ENCODE assay signal across 16 cellular contexts in the genomic region with DNA sequence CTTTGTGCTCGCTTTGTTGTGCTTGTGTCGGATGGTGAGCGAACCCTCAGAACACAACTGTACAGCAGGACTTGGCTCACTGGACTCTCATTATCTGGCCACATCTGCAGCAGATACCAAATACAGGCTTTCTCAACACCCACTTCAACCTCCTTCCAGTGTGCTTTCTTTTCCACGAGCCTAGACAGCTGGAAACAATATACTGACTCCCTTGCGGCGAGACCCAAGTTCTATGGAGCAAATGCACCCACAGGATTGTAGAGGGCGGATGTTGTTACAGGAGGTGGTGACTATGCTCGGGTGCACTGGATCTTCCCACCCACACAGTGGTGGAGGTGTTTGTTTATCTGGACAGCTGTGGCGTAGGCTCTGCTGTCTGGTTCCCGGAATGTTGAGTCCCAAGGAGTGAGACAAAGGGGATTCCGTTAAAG.
A peak's percentile ranks its signal among the peaks of the same experiment; 100 is the strongest.
DNase-seq lines count a peak whose midpoint lies in the region; ATAC-seq lines count a peak whose summit lies in the region.
"Had no signal": no experiment of that assay in that cellular context is flagged by ENCODE, and none has a peak within 500 bp of the region (broad histone marks: within the 10 kb centered on the region; RNA-seq: fewer than 3 reads in every experiment).

No MANE protein-coding gene starts in this region.

- peaks cover 0 to 6% (median under 1%) of the 10 kb centered on the region in 3 donors for H3K27me3 Mint-ChIP-seq in immature natural killer cell (ENCODE audit: low read depth in 3 of 3)

- H3K36me3 Mint-ChIP-seq in immature natural killer cell = no peaks in the 10 kb centered on the region
- H3K36me3 Mint-ChIP-seq: natural killer cell had no signal

- no peak overlapping the region for H3K27ac Mint-ChIP-seq in immature natural killer cell
- H3K27ac Mint-ChIP-seq: natural killer cell had no signal

- peak; percentile 40 for DNase-seq in HT1080 (ENCODE audit: low read depth)
- DNase-seq in epidermal melanocyte (ENCODE audit: insufficient read length, low spot score) = peak; percentile 33
- peak; percentile 99 for DNase-seq in kidney glomerular epithelial cell (lab: John Stamatoyannopoulos, UW)
- DNase-seq in superior temporal gyrus (ENCODE audit: extremely low spot score) = peak; percentile 28
- DNase-seq in D341Med (ENCODE audit: low spot score) = no peak
- no peak for DNase-seq in NCI-H345 treated with DMSO at 0.1 percent for 48 hours (lab: John Stamatoyannopoulos, UW; ENCODE audit: unreplicated experiment)
- DNase-seq in immature natural killer cell = no peak
- DNase-seq: activated CD8-positive, alpha-beta memory T cell treated with anti-CD3 and anti-CD28 coated beads, Interleukin-2, amount 50 U/mL, for 4 hours; central memory CD4-positive, alpha-beta T cell; DMS79; natural killer cell; NCI-H2171; PC-3; stimulated activated CD4-positive, alpha-beta T cell treated with anti-CD3 and anti-CD28 coated beads, Interleukin-4, amount 100 ng/mL, for 1 hour; substantia nigra had no signal

- H3K4me1 Mint-ChIP-seq in immature natural killer cell = no peaks in the 10 kb centered on the region
- H3K4me1 Mint-ChIP-seq: natural killer cell had no signal

- H3K4me3 Mint-ChIP-seq in immature natural killer cell = no peak overlapping the region
- H3K4me3 Mint-ChIP-seq: natural killer cell had no signal

- ATAC-seq in GM21619 (IDR thresholded peaks at IDR 0.05; ENCODE audit: unreplicated experiment) = no peak
- ATAC-seq: natural killer cell, PC-3 had no signal

- H3K9me3 Mint-ChIP-seq in immature natural killer cell = peaks cover 0 to 5% (median 0%) of the 10 kb centered on the region in 6 donors

Comparison
In these comparisons a context has a peak if more than half of its experiments do, and no peak if none do; other contexts are left out.
1. DNase-seq: peak in HT1080 (single experiment), epidermal melanocyte (single experiment), kidney glomerular epithelial cell (single experiment) and superior temporal gyrus (single experiment); none in D341Med (single experiment), NCI-H345 treated with DMSO at 0.1 percent for 48 hours (single experiment) and immature natural killer cell (0 of 3).